Comparison of ENCODE assay signal across 17 cellular contexts in genomic region chr5:50767588-50767987, GRCh38.
DNase-seq lines count a peak whose midpoint lies in the region; ATAC-seq and TF ChIP-seq lines count a peak whose summit lies in the region.
"Had no signal": no experiment of that assay in that cellular context is flagged by ENCODE, and none has a peak within 500 bp of the region (broad histone marks: within the 10 kb centered on the region; RNA-seq: fewer than 3 reads in every experiment).

No MANE protein-coding gene starts in this region.

- no peak overlapping the region for H3K4me3 ChIP-seq in neuronal stem cell (ENCODE audit: low read length in 2 of 2)
- no peak overlapping the region for H3K4me3 ChIP-seq in ascending aorta
- H3K4me3 ChIP-seq: psoas muscle, stomach, vagina had no signal

- TF ChIP-seq CTCF in ascending aorta (IDR thresholded peaks at IDR 0.05) (no peak), omental fat pad (IDR thresholded peaks at IDR 0.05) (no peak)

- WGBS in neuronal stem cell (ENCODE audit: extremely low coverage in 2 of 2, insufficient read length in 2 of 2, insufficient replicate concordance in 1 of 2), 2 donors: no CpG with 5 or more reads among the region's 1 CpG

- H4K8ac ChIP-seq in neuronal stem cell (ENCODE audit: low read depth, low read length): no peak overlapping the region

- H3K4me2 ChIP-seq in neuronal stem cell (ENCODE audit: insufficient read depth, low read length, poor library complexity, severe bottlenecking): no peak overlapping the region

- DNase-seq in AG08395 (ENCODE audit: low spot score) (peak; percentile 30), EL (peak; percentile 30), iris pigment epithelial cell (ENCODE audit: low read depth) (peak; percentile 2), neuronal stem cell (ENCODE audit: low spot score) (no peak), ascending aorta (ENCODE audit: low spot score in 2 of 2) (no peak), omental fat pad (ENCODE audit: low spot score) (no peak)
- DNase-seq in activated T-helper 1 cell treated with anti-CD3 and anti-CD28 coated beads, Interleukin-12 subunit alpha, Interleukin-12 subunit beta, Interleukin-2, Interleukin-4 antibody, amounts not matched to agents 30 ng/mL and 10 ng/mL and 1 ng/mL, durations not matched to agents 14 hours and 24 hours and 36 hours (ENCODE audit: low spot score): no peak
- DNase-seq in activated CD4-positive, alpha-beta T cell treated with anti-CD3 and anti-CD28 coated beads for 36 hours: no peak
- DNase-seq: activated CD8-positive, alpha-beta memory T cell treated with anti-CD3 and anti-CD28 coated beads for 24 hours; activated gamma-delta T cell; DMS53; effector CD8-positive, alpha-beta T cell; NCI-H1694; NCI-H446 treated with DMSO at 0.1 percent for 48 hours; psoas muscle; stomach had no signal

- no peak overlapping the region for H3K18ac ChIP-seq in neuronal stem cell (ENCODE audit: low read length)

- intact Hi-C loops in activated T-helper 1 cell treated with anti-CD3 and anti-CD28 coated beads, Interleukin-12 subunit alpha, Interleukin-12 subunit beta, Interleukin-2, Interleukin-4 antibody, amounts not matched to agents 30 ng/mL and 10 ng/mL and 1 ng/mL, durations not matched to agents 14 hours and 24 hours and 36 hours (cut with micrococcal nuclease): no loop called here
- intact Hi-C loops in ascending aorta (cut with DNase I): no loop called here
- intact Hi-C loops in activated CD4-positive, alpha-beta T cell treated with anti-CD3 and anti-CD28 coated beads for 36 hours (cut with DNase I, micrococcal nuclease): no loop called here

- H3K36me3 ChIP-seq in neuronal stem cell (replicated peaks in 1 of 2; ENCODE audit: control insufficient read depth in 2 of 2, insufficient read depth in 2 of 2, low read length in 2 of 2) (peaks cover 0 to 25% of the 10 kb centered on the region in 2 donors), ascending aorta (peaks cover 0 to 5% of the 10 kb centered on the region in 2 donors)
- H3K36me3 ChIP-seq: vagina had no signal

- H3K23ac ChIP-seq in neuronal stem cell (ENCODE audit: low read depth, low read length, poor library complexity): no peak overlapping the region

- H3K4me1 ChIP-seq in neuronal stem cell (ENCODE audit: control insufficient read depth in 2 of 2, insufficient read depth in 1 of 2, low read depth in 1 of 2, low read length in 2 of 2) (peaks cover 2 to 7% of the 10 kb centered on the region in 2 donors), ascending aorta (no peaks in the 10 kb centered on the region)
- H3K4me1 ChIP-seq: psoas muscle, vagina had no signal

- no peak overlapping the region for H3K4ac ChIP-seq in neuronal stem cell (ENCODE audit: low read length)

- H3K79me1 ChIP-seq in neuronal stem cell (ENCODE audit: low read depth, low read length): no peaks in the 10 kb centered on the region

- H3K4me3 Mint-ChIP-seq in activated T-helper 1 cell treated with anti-CD3 and anti-CD28 coated beads, Interleukin-12 subunit alpha, Interleukin-12 subunit beta, Interleukin-2, Interleukin-4 antibody, amounts not matched to agents 30 ng/mL and 10 ng/mL and 1 ng/mL, durations not matched to agents 14 hours and 24 hours and 36 hours: no peak overlapping the region
- H3K4me3 Mint-ChIP-seq in activated CD4-positive, alpha-beta T cell treated with anti-CD3 and anti-CD28 coated beads for 36 hours: no peak overlapping the region

- no peak overlapping the region for H3K9ac ChIP-seq in neuronal stem cell (ENCODE audit: low read depth, low read length, poor library complexity)

- no peak overlapping the region for H3K14ac ChIP-seq in neuronal stem cell (ENCODE audit: low read length)

- no peaks in the 10 kb centered on the region for H3K27me3 Mint-ChIP-seq in activated T-helper 1 cell treated with anti-CD3 and anti-CD28 coated beads, Interleukin-12 subunit alpha, Interleukin-12 subunit beta, Interleukin-2, Interleukin-4 antibody, amounts not matched to agents 30 ng/mL and 10 ng/mL and 1 ng/mL, durations not matched to agents 14 hours and 24 hours and 36 hours (ENCODE audit: insufficient read depth)
- H3K27me3 Mint-ChIP-seq in activated CD4-positive, alpha-beta T cell treated with anti-CD3 and anti-CD28 coated beads for 36 hours: no peaks in the 10 kb centered on the region

- H3K27me3 ChIP-seq in neuronal stem cell (ENCODE audit: control insufficient read depth in 3 of 3, insufficient read depth in 3 of 3, low read depth in 1 of 3, low read length in 3 of 3) (no peaks in the 10 kb centered on the region), ascending aorta (no peaks in the 10 kb centered on the region)
- H3K27me3 ChIP-seq: stomach, vagina had no signal

- no peak overlapping the region for H2AK5ac ChIP-seq in neuronal stem cell (ENCODE audit: low read depth, low read length)

- no peak overlapping the region for H2BK5ac ChIP-seq in neuronal stem cell (ENCODE audit: low read length)

- no peak overlapping the region for H2BK15ac ChIP-seq in neuronal stem cell (ENCODE audit: low read length)

- POLR2A ChIA-PET in activated CD4-positive, alpha-beta T cell treated with anti-CD3 and anti-CD28 coated beads for 36 hours (lab: Charles Lee): no interaction called here

- CTCF ChIA-PET in activated CD4-positive, alpha-beta T cell treated with anti-CD3 and anti-CD28 coated beads for 36 hours (lab: Charles Lee): interaction anchor here (0.6 kb wide), 1 partner anchor 41 kb away, joined by 3 read pairs; no protein-coding TSS in a partner anchor

- no peak overlapping the region for H2BK120ac ChIP-seq in neuronal stem cell (ENCODE audit: low read depth, low read length)

- H3K27ac ChIP-seq in neuronal stem cell (replicated peaks; ENCODE audit: low read length) (no peak overlapping the region), ascending aorta (no peak overlapping the region)
- H3K27ac ChIP-seq: psoas muscle, stomach, vagina had no signal

- no peak overlapping the region for H4K91ac ChIP-seq in neuronal stem cell (ENCODE audit: low read depth, low read length, poor library complexity)

- H2AFZ ChIP-seq in neuronal stem cell (ENCODE audit: low read length): no peak overlapping the region

- peaks cover 32% of the 10 kb centered on the region for H3K36me3 Mint-ChIP-seq in activated T-helper 1 cell treated with anti-CD3 and anti-CD28 coated beads, Interleukin-12 subunit alpha, Interleukin-12 subunit beta, Interleukin-2, Interleukin-4 antibody, amounts not matched to agents 30 ng/mL and 10 ng/mL and 1 ng/mL, durations not matched to agents 14 hours and 24 hours and 36 hours (ENCODE audit: low read depth)
- peaks cover 34% of the 10 kb centered on the region for H3K36me3 Mint-ChIP-seq in activated CD4-positive, alpha-beta T cell treated with anti-CD3 and anti-CD28 coated beads for 36 hours (ENCODE audit: low read depth)

- H3K4me1 Mint-ChIP-seq in activated T-helper 1 cell treated with anti-CD3 and anti-CD28 coated beads, Interleukin-12 subunit alpha, Interleukin-12 subunit beta, Interleukin-2, Interleukin-4 antibody, amounts not matched to agents 30 ng/mL and 10 ng/mL and 1 ng/mL, durations not matched to agents 14 hours and 24 hours and 36 hours (ENCODE audit: low read depth): peaks cover 24% of the 10 kb centered on the region
- peaks cover 39% of the 10 kb centered on the region for H3K4me1 Mint-ChIP-seq in activated CD4-positive, alpha-beta T cell treated with anti-CD3 and anti-CD28 coated beads for 36 hours

- peaks cover 5% of the 10 kb centered on the region for H3K9me3 Mint-ChIP-seq in activated T-helper 1 cell treated with anti-CD3 and anti-CD28 coated beads, Interleukin-12 subunit alpha, Interleukin-12 subunit beta, Interleukin-2, Interleukin-4 antibody, amounts not matched to agents 30 ng/mL and 10 ng/mL and 1 ng/mL, durations not matched to agents 14 hours and 24 hours and 36 hours
- no peaks in the 10 kb centered on the region for H3K9me3 Mint-ChIP-seq in activated CD4-positive, alpha-beta T cell treated with anti-CD3 and anti-CD28 coated beads for 36 hours (ENCODE audit: low read depth)

- peaks cover 0 to 3% of the 10 kb centered on the region in 2 donors for H3K9me3 ChIP-seq in neuronal stem cell (replicated peaks in 1 of 2; ENCODE audit: control insufficient read depth in 2 of 2, insufficient read depth in 1 of 2, low read depth in 1 of 2, low read length in 2 of 2)
- H3K9me3 ChIP-seq in ascending aorta: no peaks in the 10 kb centered on the region
- H3K9me3 ChIP-seq: psoas muscle, stomach, vagina had no signal

- H3K27ac Mint-ChIP-seq in activated T-helper 1 cell treated with anti-CD3 and anti-CD28 coated beads, Interleukin-12 subunit alpha, Interleukin-12 subunit beta, Interleukin-2, Interleukin-4 antibody, amounts not matched to agents 30 ng/mL and 10 ng/mL and 1 ng/mL, durations not matched to agents 14 hours and 24 hours and 36 hours: peak overlapping the region; percentile 11
- no peak overlapping the region for H3K27ac Mint-ChIP-seq in activated CD4-positive, alpha-beta T cell treated with anti-CD3 and anti-CD28 coated beads for 36 hours

- no peak for ATAC-seq in omental fat pad (ENCODE audit: low FRiP score)
- ATAC-seq in activated CD4-positive, alpha-beta T cell treated with anti-CD3 and anti-CD28 coated beads for 36 hours: no peak
- ATAC-seq: psoas muscle had no signal

- H2BK12ac ChIP-seq in neuronal stem cell (ENCODE audit: low read length): no peak overlapping the region

Comparison
In these comparisons a context has a peak if more than half of its experiments do, and no peak if none do; other contexts are left out.
1. DNase-seq: peak in AG08395 (single experiment), EL (single experiment) and iris pigment epithelial cell (single experiment); none in activated T-helper 1 cell treated with anti-CD3 and anti-CD28 coated beads, Interleukin-12 subunit alpha, Interleukin-12 subunit beta, Interleukin-2, Interleukin-4 antibody, amounts not matched to agents 30 ng/mL and 10 ng/mL and 1 ng/mL, durations not matched to agents 14 hours and 24 hours and 36 hours (single experiment), neuronal stem cell (single experiment), ascending aorta (0 of 2), omental fat pad (single experiment) and activated CD4-positive, alpha-beta T cell treated with anti-CD3 and anti-CD28 coated beads for 36 hours (single experiment).